17 cellular contexts compared by ENCODE assay signal in the genomic region with DNA sequence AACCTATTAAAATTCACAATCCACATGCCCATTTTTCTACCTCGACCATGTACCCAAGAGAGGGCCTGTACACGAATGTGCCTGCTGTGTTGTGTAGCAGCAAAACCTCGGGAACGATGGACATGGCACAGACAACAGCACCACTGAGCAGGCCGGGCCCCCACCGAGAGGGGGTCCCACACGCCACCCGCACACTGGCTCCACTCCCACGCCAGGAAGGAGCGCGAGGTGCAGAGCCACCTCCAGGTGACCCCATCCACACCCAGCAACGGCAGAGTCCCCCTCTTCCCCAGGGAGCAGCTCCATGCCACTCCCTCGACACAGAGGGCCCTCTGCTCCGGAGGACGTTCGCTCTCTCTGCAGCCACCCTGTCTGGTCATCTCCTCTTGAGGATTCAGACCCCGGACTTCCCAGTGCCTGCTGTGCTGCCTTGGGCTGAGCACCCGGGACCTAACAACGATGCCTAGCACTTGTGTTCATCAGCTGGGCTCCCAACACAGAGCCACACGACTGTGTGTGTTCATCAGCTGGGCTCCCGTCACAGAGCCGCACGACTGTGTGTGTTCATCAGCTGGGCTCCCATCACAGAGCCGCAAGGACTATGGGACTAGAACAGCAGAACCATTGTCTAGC. TPM values are rescaled to one million over a fixed set of nuclear protein-coding genes. Genes with fewer than 3 reads are reported as not detected.
"Had no signal": no experiment of that assay in that cellular context is flagged by ENCODE, and none has a peak within 500 bp of the region (broad histone marks: within the 10 kb centered on the region; RNA-seq: fewer than 3 reads in every experiment).

No MANE protein-coding gene starts in this region.

- H3K27me3 ChIP-seq: hepatocyte had no signal

- H3K9me3 ChIP-seq: esophagus squamous epithelium had no signal

- ATAC-seq: activated T-cell treated with anti-CD3 and anti-CD28 coated beads, Interleukin-2, amount 50 U/mL, for 4 hours; left colon; sciatic nerve; stimulated activated naive B cell treated with anti-CD40 and anti-IgM and Interleukin-4, amounts not matched to agents 10 μg/mL and 1 μg/mL and 100 μg/mL, for 72 hours had no signal

- DNase-seq: activated CD4-positive, alpha-beta T cell treated with anti-CD3 and anti-CD28 coated beads, Interleukin-2, amount 10 ng/mL, durations not matched to agents 7 days and 5 days; activated CD4-positive, CD25-positive, alpha-beta regulatory T cell; activated CD8-positive, alpha-beta memory T cell treated with anti-CD3 and anti-CD28 coated beads, Interleukin-2, amount 50 U/mL, for 4 hours; activated T-cell treated with anti-CD3 and anti-CD28 coated beads, Interleukin-2, amount 50 U/mL, for 4 hours; dermis blood vessel endothelial cell; effector memory CD4-positive, alpha-beta T cell; esophagus squamous epithelium; stimulated activated naive B cell treated with anti-CD40 and anti-IgM and Interleukin-4, amounts not matched to agents 10 μg/mL and 1 μg/mL and 100 μg/mL, for 72 hours; T-helper 1 cell; T-helper 9 cell had no signal

- H3K27ac Mint-ChIP-seq: activated CD4-positive, alpha-beta T cell treated with anti-CD3 and anti-CD28 coated beads, Interleukin-2, amount 10 ng/mL, durations not matched to agents 7 days and 5 days; activated naive CD4-positive, alpha-beta T cell treated with anti-CD3 and anti-CD28 coated beads, Interleukin-2, amount 50 U/mL, for 24 hours; stimulated activated naive B cell treated with anti-CD40 and anti-IgM and Interleukin-4, amounts not matched to agents 10 μg/mL and 1 μg/mL and 100 μg/mL, for 72 hours had no signal

- H3K27ac ChIP-seq: esophagus squamous epithelium, hepatocyte had no signal

- H3K36me3 ChIP-seq: esophagus squamous epithelium had no signal

- H3K4me1 Mint-ChIP-seq: activated CD4-positive, alpha-beta T cell treated with anti-CD3 and anti-CD28 coated beads, Interleukin-2, amount 10 ng/mL, durations not matched to agents 7 days and 5 days; activated naive CD4-positive, alpha-beta T cell treated with anti-CD3 and anti-CD28 coated beads, Interleukin-2, amount 50 U/mL, for 24 hours; neural crest cell; stimulated activated naive B cell treated with anti-CD40 and anti-IgM and Interleukin-4, amounts not matched to agents 10 μg/mL and 1 μg/mL and 100 μg/mL, for 72 hours had no signal

- H3K9me3 Mint-ChIP-seq: activated CD4-positive, alpha-beta T cell treated with anti-CD3 and anti-CD28 coated beads, Interleukin-2, amount 10 ng/mL, durations not matched to agents 7 days and 5 days; activated naive CD4-positive, alpha-beta T cell treated with anti-CD3 and anti-CD28 coated beads, Interleukin-2, amount 50 U/mL, for 24 hours; activated T-cell treated with anti-CD3 and anti-CD28 coated beads, Interleukin-2, amount 50 U/mL, for 4 hours; neural crest cell; stimulated activated naive B cell treated with anti-CD40 and anti-IgM and Interleukin-4, amounts not matched to agents 10 μg/mL and 1 μg/mL and 100 μg/mL, for 72 hours had no signal

- H3K4me3 ChIP-seq: esophagus squamous epithelium, hepatocyte, lung had no signal

- H3K4me3 Mint-ChIP-seq: activated CD4-positive, alpha-beta T cell treated with anti-CD3 and anti-CD28 coated beads, Interleukin-2, amount 10 ng/mL, durations not matched to agents 7 days and 5 days; activated naive CD4-positive, alpha-beta T cell treated with anti-CD3 and anti-CD28 coated beads, Interleukin-2, amount 50 U/mL, for 24 hours; activated T-cell treated with anti-CD3 and anti-CD28 coated beads, Interleukin-2, amount 50 U/mL, for 4 hours; neural crest cell; stimulated activated naive B cell treated with anti-CD40 and anti-IgM and Interleukin-4, amounts not matched to agents 10 μg/mL and 1 μg/mL and 100 μg/mL, for 72 hours had no signal

- H3K36me3 Mint-ChIP-seq: activated naive CD4-positive, alpha-beta T cell treated with anti-CD3 and anti-CD28 coated beads, Interleukin-2, amount 50 U/mL, for 24 hours; stimulated activated naive B cell treated with anti-CD40 and anti-IgM and Interleukin-4, amounts not matched to agents 10 μg/mL and 1 μg/mL and 100 μg/mL, for 72 hours had no signal

- H3K27me3 Mint-ChIP-seq: activated CD4-positive, alpha-beta T cell treated with anti-CD3 and anti-CD28 coated beads, Interleukin-2, amount 10 ng/mL, durations not matched to agents 7 days and 5 days; activated naive CD4-positive, alpha-beta T cell treated with anti-CD3 and anti-CD28 coated beads, Interleukin-2, amount 50 U/mL, for 24 hours had no signal

RNA-seq across cellular contexts. Expression of gene ADAMTS2, which starts 25.3 kb away (rescaled TPM):
- total RNA-seq: activated CD4-positive, alpha-beta T cell treated with anti-CD3 and anti-CD28 coated beads, Interleukin-2, amount 10 ng/mL, durations not matched to agents 7 days and 5 days; pulmonary artery endothelial cell had no signal
